Comparison of ENCODE assay signal across 9 cellular contexts in genomic region chr6:124961468-124961783, GRCh38. TPM values are rescaled to one million over a fixed set of nuclear protein-coding genes. Genes with fewer than 3 reads are reported as not detected.
DNase-seq lines count a peak whose midpoint lies in the region; ATAC-seq and TF ChIP-seq lines count a peak whose summit lies in the region.
"Had no signal": no experiment of that assay in that cellular context is flagged by ENCODE, and none has a peak within 500 bp of the region (broad histone marks: within the 10 kb centered on the region; RNA-seq: fewer than 3 reads in every experiment).

No MANE protein-coding gene starts in this region.

- H3K27me3 ChIP-seq in mammary epithelial cell (ENCODE audit: insufficient read depth, low read length): no peaks in the 10 kb centered on the region
- H3K27me3 ChIP-seq in lower lobe of right lung (ENCODE audit: low read depth): no peaks in the 10 kb centered on the region
- H3K27me3 ChIP-seq in thoracic aorta (replicated peaks; ENCODE audit: insufficient read depth): no peaks in the 10 kb centered on the region

- H3K36me3 Mint-ChIP-seq in activated CD4-positive, alpha-beta T cell treated with anti-CD3 and anti-CD28 coated beads for 36 hours (ENCODE audit: low read depth): no peaks in the 10 kb centered on the region

- peak overlapping the region; percentile 28 for H3K27ac Mint-ChIP-seq in activated CD4-positive, alpha-beta T cell treated with anti-CD3 and anti-CD28 coated beads for 36 hours

- peaks cover 62% of the 10 kb centered on the region for H3K79me2 ChIP-seq in mammary epithelial cell (ENCODE audit: insufficient read depth, low read length)

- in situ Hi-C loops in mammary epithelial cell (cut with MboI; ENCODE audit: low sequenced_read_pairs in 2 of 2): loop anchor here in 1 of 2 donors (5.0 to 10.0 kb wide), 2 partner anchors 79 to 153 kb away; no protein-coding TSS in a partner anchor

- DNase-seq in activated CD4-positive, alpha-beta T cell treated with anti-CD3 and anti-CD28 coated beads for 36 hours: no peak
- no peak for DNase-seq in activated CD4-positive, alpha-beta T cell treated with anti-CD3 and anti-CD28 coated beads for 1 hour
- DNase-seq in mammary epithelial cell: no peak
- DNase-seq in lower lobe of right lung: no peak
- DNase-seq in thoracic aorta (ENCODE audit: low spot score): no peak
- DNase-seq in ureter (ENCODE audit: low spot score): no peak
- DNase-seq in NCI-H2227 (lab: John Stamatoyannopoulos, UW; ENCODE audit: unreplicated experiment): no peak
- no peak for DNase-seq in GOT3 (lab: John Stamatoyannopoulos, UW)
- DNase-seq: AML-193 had no signal

- peak overlapping the region; percentile 82 for H3K4me2 ChIP-seq in mammary epithelial cell (ENCODE audit: insufficient read depth, low read depth, low read length)

- H3K9me3 ChIP-seq in mammary epithelial cell (replicated peaks; ENCODE audit: insufficient read depth, low read length) (no peaks in the 10 kb centered on the region), lower lobe of right lung (no peaks in the 10 kb centered on the region), thoracic aorta (no peaks in the 10 kb centered on the region)

- CTCF ChIA-PET in activated CD4-positive, alpha-beta T cell treated with anti-CD3 and anti-CD28 coated beads for 36 hours (lab: Charles Lee): no interaction called here
- CTCF ChIA-PET in mammary epithelial cell (lab: Charles Lee; ENCODE audit: low non-redundant PET): no interaction called here

- intact Hi-C loops in activated CD4-positive, alpha-beta T cell treated with anti-CD3 and anti-CD28 coated beads for 36 hours (cut with DNase I, micrococcal nuclease): loop anchor here in 1 of 2 experiments (5.0 kb wide), 1 partner anchor 151 kb away; no protein-coding TSS in a partner anchor
- intact Hi-C loops in mammary epithelial cell (cut with micrococcal nuclease) (loop anchor here (2.0 to 5.0 kb wide), 2 partner anchors 33 to 341 kb away; partner anchors contain the start of gene HDDC2), lower lobe of right lung (cut with DNase I) (no loop called here)

- H3K9me3 Mint-ChIP-seq in activated CD4-positive, alpha-beta T cell treated with anti-CD3 and anti-CD28 coated beads for 36 hours (ENCODE audit: low read depth): no peaks in the 10 kb centered on the region

- no TSS peak for BruUV-seq in mammary epithelial cell (replicated peaks; lab: Mats Ljungman, UMichigan)

- H2AFZ ChIP-seq in mammary epithelial cell (ENCODE audit: low read depth, low read length): peak overlapping the region; percentile 81

- dilution Hi-C loops in mammary epithelial cell (cut with HindIII; ENCODE audit: low sequenced_read_pairs): loop anchor here (5.0 to 25.0 kb wide), 2 partner anchors 86 to 151 kb away; no protein-coding TSS in a partner anchor

- H3K27ac ChIP-seq in mammary epithelial cell (ENCODE audit: insufficient read depth, low read depth, low read length) (peak overlapping the region; percentile 87), lower lobe of right lung (peak overlapping the region; percentile 91), thoracic aorta (peak overlapping the region; percentile 95 to 96)

- H3K9ac ChIP-seq in mammary epithelial cell (ENCODE audit: insufficient read depth, low read length): peak overlapping the region; percentile 94

- H3K27me3 Mint-ChIP-seq in activated CD4-positive, alpha-beta T cell treated with anti-CD3 and anti-CD28 coated beads for 36 hours: peaks cover 49% of the 10 kb centered on the region

- H3K4me3 ChIP-seq in mammary epithelial cell (replicated peaks in 1 of 3; ENCODE audit: insufficient read depth in 1 of 3, low read depth in 2 of 3, low read length in 3 of 3) (peak overlapping the region; percentile 66 to 87 (median 87)), lower lobe of right lung (peak overlapping the region; percentile 90), thoracic aorta (peak overlapping the region; percentile 81)

- 2% methylated on average over 6 of the region's 6 CpGs for WGBS in mammary epithelial cell (ENCODE audit: low coverage, missing lambda C conversion rate)

- POLR2A ChIA-PET in activated CD4-positive, alpha-beta T cell treated with anti-CD3 and anti-CD28 coated beads for 36 hours (lab: Charles Lee): no interaction called here

- peak overlapping the region; percentile 70 for H3K4me3 Mint-ChIP-seq in activated CD4-positive, alpha-beta T cell treated with anti-CD3 and anti-CD28 coated beads for 36 hours

- H3K4me1 ChIP-seq in mammary epithelial cell (ENCODE audit: insufficient read depth, low read length) (peaks cover 41% of the 10 kb centered on the region), lower lobe of right lung (peaks cover 38% of the 10 kb centered on the region), thoracic aorta (ENCODE audit: control insufficient read depth in 1 of 2, low read depth in 2 of 2) (peaks cover 29 to 31% of the 10 kb centered on the region in 2 donors)

- peaks cover 21% of the 10 kb centered on the region for H3K4me1 Mint-ChIP-seq in activated CD4-positive, alpha-beta T cell treated with anti-CD3 and anti-CD28 coated beads for 36 hours

- H4K20me1 ChIP-seq in mammary epithelial cell (ENCODE audit: insufficient read depth, low read length): no peaks in the 10 kb centered on the region

- no peak for ATAC-seq in activated CD4-positive, alpha-beta T cell treated with anti-CD3 and anti-CD28 coated beads for 36 hours
- ATAC-seq in lower lobe of right lung (no peak), thoracic aorta (ENCODE audit: insufficient number of reproducible peaks, low FRiP score, low read depth) (no peak)

- peaks cover 3% of the 10 kb centered on the region for H3K36me3 ChIP-seq in mammary epithelial cell (ENCODE audit: insufficient read depth, low read length)
- H3K36me3 ChIP-seq in lower lobe of right lung: no peaks in the 10 kb centered on the region
- no peaks in the 10 kb centered on the region for H3K36me3 ChIP-seq in thoracic aorta

- TF ChIP-seq CTCF in mammary epithelial cell (conservative IDR thresholded peaks at IDR 0.05 in 1 of 2, IDR thresholded peaks at IDR 0.05 in 1 of 2; ENCODE audit: extremely low read depth in 1 of 2, insufficient read depth in 1 of 2, low read depth in 1 of 2, low read length in 2 of 2) (no peak), lower lobe of right lung (IDR thresholded peaks at IDR 0.05) (no peak), thoracic aorta (IDR thresholded peaks at IDR 0.05) (no peak)

RNA-seq across cellular contexts. Expression of gene RNF217, which starts 0.8 kb away (rescaled TPM):
- total RNA-seq in activated CD4-positive, alpha-beta T cell treated with anti-CD3 and anti-CD28 coated beads for 36 hours: 1 to 10 TPM; 1.7 to 2.4 TPM
- 100 to 1,000 TPM in 1 of 2 donors, 10 to 100 TPM in 1; 53.9 to 103 TPM for total RNA-seq in mammary epithelial cell
- 25.5 TPM for polyA plus RNA-seq in mammary epithelial cell
- polyA minus RNA-seq in mammary epithelial cell: 54.8 TPM
- total RNA-seq in lower lobe of right lung: 25.5 TPM
- total RNA-seq in thoracic aorta: 10 to 100 TPM; 36.3 to 44.2 TPM
- total RNA-seq in ureter: 26.5 TPM
